27 cellular contexts compared by ENCODE assay signal in genomic region chr16:55403464-55403863, GRCh38.
"Had no signal": no experiment of that assay in that cellular context is flagged by ENCODE, and none has a peak within 500 bp of the region (broad histone marks: within the 10 kb centered on the region; RNA-seq: fewer than 3 reads in every experiment).

No MANE protein-coding gene starts in this region.

- H3K79me2 ChIP-seq: parathyroid adenoma had no signal

- H3K27me3 ChIP-seq: neural progenitor cell, ovary, right lobe of liver, sigmoid colon, stomach, thyroid gland, tibial nerve, upper lobe of left lung, vagina had no signal

- H3K9ac ChIP-seq: neural progenitor cell, parathyroid adenoma had no signal

- H3K27ac ChIP-seq: neural progenitor cell, ovary, parathyroid adenoma, psoas muscle, right lobe of liver, sigmoid colon, spleen, stomach, thoracic aorta, thyroid gland, tibial nerve, upper lobe of left lung, vagina had no signal

- DNase-seq: natural killer cell; occipital lobe; ovary; posterior cingulate gyrus; psoas muscle; right cardiac atrium; right lobe of liver; sigmoid colon; spleen; stimulated activated CD4-positive, alpha-beta T cell treated with anti-CD3 and anti-CD28 coated beads, Interleukin-12 subunit alpha, Interleukin-12 subunit beta, amount 100 ng/mL, for 4 hours; stimulated activated CD4-positive, alpha-beta T cell treated with anti-CD3 and anti-CD28 coated beads, Interleukin-1b, Interleukin-23, amount 100 ng/mL, for 48 hours; stimulated activated CD4-positive, alpha-beta T cell treated with anti-CD3 and anti-CD28 coated beads, Interleukin-4, amount 100 ng/mL, for 24 hours; stimulated activated naive B cell treated with anti-CD40 and anti-IgM and Interleukin-4, amounts not matched to agents 10 μg/mL and 1 μg/mL and 100 μg/mL, for 72 hours; stimulated activated naive CD4-positive, alpha-beta T cell treated with Interleukin-2 at 50 U/mL for 16 hours; stomach; thyroid gland; trophoblast cell; upper lobe of left lung had no signal

- ATAC-seq: natural killer cell; psoas muscle; right cardiac atrium; right lobe of liver; stimulated activated effector memory CD8-positive, alpha-beta T cell treated with anti-CD3 and anti-CD28 coated beads, Interleukin-12 subunit alpha, Interleukin-12 subunit beta, amount 100 ng/mL, for 72 hours; stimulated activated naive B cell treated with anti-CD40 and anti-IgM and Interleukin-4, amounts not matched to agents 10 μg/mL and 1 μg/mL and 100 μg/mL, for 72 hours had no signal

- H2AFZ ChIP-seq: neural progenitor cell, parathyroid adenoma had no signal

- H3K4me2 ChIP-seq: neural progenitor cell, smooth muscle cell had no signal

- H3K9me3 ChIP-seq: ovary, psoas muscle, right lobe of liver, spleen, thoracic aorta, thyroid gland, vagina had no signal

- H3K4me3 ChIP-seq: neural progenitor cell, ovary, psoas muscle, right lobe of liver, sigmoid colon, smooth muscle cell, spleen, stomach, thoracic aorta, thyroid gland, tibial nerve, upper lobe of left lung, vagina had no signal

- H3K4me3 Mint-ChIP-seq: natural killer cell; nephron; neural progenitor cell; stimulated activated effector memory CD8-positive, alpha-beta T cell treated with anti-CD3 and anti-CD28 coated beads, Interleukin-12 subunit alpha, Interleukin-12 subunit beta, amount 100 ng/mL, for 72 hours; stimulated activated naive B cell treated with anti-CD40 and anti-IgM and Interleukin-4, amounts not matched to agents 10 μg/mL and 1 μg/mL and 100 μg/mL, for 72 hours; stimulated activated naive CD8-positive, alpha-beta T cell treated with anti-CD3 and anti-CD28 coated beads, Interleukin-15, Interleukin-2, amounts not matched to agents 100 ng/mL and 50 ng/mL, for 24 hours had no signal

- H3K4me1 ChIP-seq: parathyroid adenoma, psoas muscle, right lobe of liver, sigmoid colon, spleen, stomach, tibial nerve, upper lobe of left lung, vagina had no signal

- H3K36me3 ChIP-seq: neural progenitor cell, ovary, right lobe of liver, sigmoid colon, spleen, stomach, thoracic aorta, thyroid gland, tibial nerve, upper lobe of left lung, vagina had no signal

- H3K36me3 Mint-ChIP-seq: natural killer cell; neural progenitor cell; stimulated activated effector memory CD8-positive, alpha-beta T cell treated with anti-CD3 and anti-CD28 coated beads, Interleukin-12 subunit alpha, Interleukin-12 subunit beta, amount 100 ng/mL, for 72 hours; stimulated activated naive B cell treated with anti-CD40 and anti-IgM and Interleukin-4, amounts not matched to agents 10 μg/mL and 1 μg/mL and 100 μg/mL, for 72 hours had no signal

- H3K4me1 Mint-ChIP-seq: natural killer cell; stimulated activated effector memory CD8-positive, alpha-beta T cell treated with anti-CD3 and anti-CD28 coated beads, Interleukin-12 subunit alpha, Interleukin-12 subunit beta, amount 100 ng/mL, for 72 hours; stimulated activated naive B cell treated with anti-CD40 and anti-IgM and Interleukin-4, amounts not matched to agents 10 μg/mL and 1 μg/mL and 100 μg/mL, for 72 hours had no signal

- H3K27ac Mint-ChIP-seq: natural killer cell; nephron; neural progenitor cell; stimulated activated effector memory CD8-positive, alpha-beta T cell treated with anti-CD3 and anti-CD28 coated beads, Interleukin-12 subunit alpha, Interleukin-12 subunit beta, amount 100 ng/mL, for 72 hours; stimulated activated naive B cell treated with anti-CD40 and anti-IgM and Interleukin-4, amounts not matched to agents 10 μg/mL and 1 μg/mL and 100 μg/mL, for 72 hours; stimulated activated naive CD8-positive, alpha-beta T cell treated with anti-CD3 and anti-CD28 coated beads, Interleukin-15, Interleukin-2, amounts not matched to agents 100 ng/mL and 50 ng/mL, for 24 hours had no signal
